Comparison of ENCODE assay signal across 1 cellular context in genomic region chr13:52669677-52670076, GRCh38.
TF ChIP-seq lines count a peak whose summit lies in the region.

No MANE protein-coding gene starts in this region.

TF ChIP-seq in GM23338, 12 proteins besides CTCF, POLR2A, EP300 and RAD21 (continued from another document):
- TF ChIP-seq, protein P1, sequence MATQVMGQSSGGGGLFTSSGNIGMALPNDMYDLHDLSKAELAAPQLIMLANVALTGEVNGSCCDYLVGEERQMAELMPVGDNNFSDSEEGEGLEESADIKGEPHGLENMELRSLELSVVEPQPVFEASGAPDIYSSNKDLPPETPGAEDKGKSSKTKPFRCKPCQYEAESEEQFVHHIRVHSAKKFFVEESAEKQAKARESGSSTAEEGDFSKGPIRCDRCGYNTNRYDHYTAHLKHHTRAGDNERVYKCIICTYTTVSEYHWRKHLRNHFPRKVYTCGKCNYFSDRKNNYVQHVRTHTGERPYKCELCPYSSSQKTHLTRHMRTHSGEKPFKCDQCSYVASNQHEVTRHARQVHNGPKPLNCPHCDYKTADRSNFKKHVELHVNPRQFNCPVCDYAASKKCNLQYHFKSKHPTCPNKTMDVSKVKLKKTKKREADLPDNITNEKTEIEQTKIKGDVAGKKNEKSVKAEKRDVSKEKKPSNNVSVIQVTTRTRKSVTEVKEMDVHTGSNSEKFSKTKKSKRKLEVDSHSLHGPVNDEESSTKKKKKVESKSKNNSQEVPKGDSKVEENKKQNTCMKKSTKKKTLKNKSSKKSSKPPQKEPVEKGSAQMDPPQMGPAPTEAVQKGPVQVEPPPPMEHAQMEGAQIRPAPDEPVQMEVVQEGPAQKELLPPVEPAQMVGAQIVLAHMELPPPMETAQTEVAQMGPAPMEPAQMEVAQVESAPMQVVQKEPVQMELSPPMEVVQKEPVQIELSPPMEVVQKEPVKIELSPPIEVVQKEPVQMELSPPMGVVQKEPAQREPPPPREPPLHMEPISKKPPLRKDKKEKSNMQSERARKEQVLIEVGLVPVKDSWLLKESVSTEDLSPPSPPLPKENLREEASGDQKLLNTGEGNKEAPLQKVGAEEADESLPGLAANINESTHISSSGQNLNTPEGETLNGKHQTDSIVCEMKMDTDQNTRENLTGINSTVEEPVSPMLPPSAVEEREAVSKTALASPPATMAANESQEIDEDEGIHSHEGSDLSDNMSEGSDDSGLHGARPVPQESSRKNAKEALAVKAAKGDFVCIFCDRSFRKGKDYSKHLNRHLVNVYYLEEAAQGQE (IDR thresholded peaks at IDR 0.05; ENCODE audit: unreplicated experiment): no peak
- no peak for TF ChIP-seq JUNB (IDR thresholded peaks at IDR 0.05; ENCODE audit: unreplicated experiment)
- TF ChIP-seq, protein P2, sequence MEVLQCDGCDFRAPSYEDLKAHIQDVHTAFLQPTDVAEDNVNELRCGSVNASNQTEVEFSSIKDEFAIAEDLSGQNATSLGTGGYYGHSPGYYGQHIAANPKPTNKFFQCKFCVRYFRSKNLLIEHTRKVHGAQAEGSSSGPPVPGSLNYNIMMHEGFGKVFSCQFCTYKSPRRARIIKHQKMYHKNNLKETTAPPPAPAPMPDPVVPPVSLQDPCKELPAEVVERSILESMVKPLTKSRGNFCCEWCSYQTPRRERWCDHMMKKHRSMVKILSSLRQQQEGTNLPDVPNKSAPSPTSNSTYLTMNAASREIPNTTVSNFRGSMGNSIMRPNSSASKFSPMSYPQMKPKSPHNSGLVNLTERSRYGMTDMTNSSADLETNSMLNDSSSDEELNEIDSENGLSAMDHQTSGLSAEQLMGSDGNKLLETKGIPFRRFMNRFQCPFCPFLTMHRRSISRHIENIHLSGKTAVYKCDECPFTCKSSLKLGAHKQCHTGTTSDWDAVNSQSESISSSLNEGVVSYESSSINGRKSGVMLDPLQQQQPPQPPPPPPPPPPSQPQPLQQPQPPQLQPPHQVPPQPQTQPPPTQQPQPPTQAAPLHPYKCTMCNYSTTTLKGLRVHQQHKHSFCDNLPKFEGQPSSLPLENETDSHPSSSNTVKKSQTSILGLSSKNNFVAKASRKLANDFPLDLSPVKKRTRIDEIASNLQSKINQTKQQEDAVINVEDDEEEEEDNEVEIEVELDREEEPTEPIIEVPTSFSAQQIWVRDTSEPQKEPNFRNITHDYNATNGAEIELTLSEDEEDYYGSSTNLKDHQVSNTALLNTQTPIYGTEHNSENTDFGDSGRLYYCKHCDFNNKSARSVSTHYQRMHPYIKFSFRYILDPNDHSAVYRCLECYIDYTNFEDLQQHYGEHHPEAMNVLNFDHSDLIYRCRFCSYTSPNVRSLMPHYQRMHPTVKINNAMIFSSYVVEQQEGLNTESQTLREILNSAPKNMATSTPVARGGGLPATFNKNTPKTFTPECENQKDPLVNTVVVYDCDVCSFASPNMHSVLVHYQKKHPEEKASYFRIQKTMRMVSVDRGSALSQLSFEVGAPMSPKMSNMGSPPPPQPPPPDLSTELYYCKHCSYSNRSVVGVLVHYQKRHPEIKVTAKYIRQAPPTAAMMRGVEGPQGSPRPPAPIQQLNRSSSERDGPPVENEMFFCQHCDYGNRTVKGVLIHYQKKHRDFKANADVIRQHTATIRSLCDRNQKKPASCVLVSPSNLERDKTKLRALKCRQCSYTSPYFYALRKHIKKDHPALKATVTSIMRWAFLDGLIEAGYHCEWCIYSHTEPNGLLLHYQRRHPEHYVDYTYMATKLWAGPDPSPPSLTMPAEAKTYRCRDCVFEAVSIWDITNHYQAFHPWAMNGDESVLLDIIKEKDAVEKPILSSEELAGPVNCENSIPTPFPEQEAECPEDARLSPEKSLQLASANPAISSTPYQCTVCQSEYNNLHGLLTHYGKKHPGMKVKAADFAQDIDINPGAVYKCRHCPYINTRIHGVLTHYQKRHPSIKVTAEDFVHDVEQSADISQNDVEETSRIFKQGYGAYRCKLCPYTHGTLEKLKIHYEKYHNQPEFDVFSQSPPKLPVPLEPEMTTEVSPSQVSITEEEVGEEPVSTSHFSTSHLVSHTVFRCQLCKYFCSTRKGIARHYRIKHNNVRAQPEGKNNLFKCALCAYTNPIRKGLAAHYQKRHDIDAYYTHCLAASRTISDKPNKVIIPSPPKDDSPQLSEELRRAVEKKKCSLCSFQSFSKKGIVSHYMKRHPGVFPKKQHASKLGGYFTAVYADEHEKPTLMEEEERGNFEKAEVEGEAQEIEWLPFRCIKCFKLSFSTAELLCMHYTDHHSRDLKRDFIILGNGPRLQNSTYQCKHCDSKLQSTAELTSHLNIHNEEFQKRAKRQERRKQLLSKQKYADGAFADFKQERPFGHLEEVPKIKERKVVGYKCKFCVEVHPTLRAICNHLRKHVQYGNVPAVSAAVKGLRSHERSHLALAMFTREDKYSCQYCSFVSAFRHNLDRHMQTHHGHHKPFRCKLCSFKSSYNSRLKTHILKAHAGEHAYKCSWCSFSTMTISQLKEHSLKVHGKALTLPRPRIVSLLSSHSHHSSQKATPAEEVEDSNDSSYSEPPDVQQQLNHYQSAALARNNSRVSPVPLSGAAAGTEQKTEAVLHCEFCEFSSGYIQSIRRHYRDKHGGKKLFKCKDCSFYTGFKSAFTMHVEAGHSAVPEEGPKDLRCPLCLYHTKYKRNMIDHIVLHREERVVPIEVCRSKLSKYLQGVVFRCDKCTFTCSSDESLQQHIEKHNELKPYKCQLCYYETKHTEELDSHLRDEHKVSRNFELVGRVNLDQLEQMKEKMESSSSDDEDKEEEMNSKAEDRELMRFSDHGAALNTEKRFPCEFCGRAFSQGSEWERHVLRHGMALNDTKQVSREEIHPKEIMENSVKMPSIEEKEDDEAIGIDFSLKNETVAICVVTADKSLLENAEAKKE (CRISPR knock-in tag; IDR thresholded peaks at IDR 0.05): no peak
- TF ChIP-seq EZH2 (IDR thresholded peaks at IDR 0.05; ENCODE audit: low read depth, unreplicated experiment): no peak
- no peak for TF ChIP-seq CREB1 (CRISPR knock-in tag; IDR thresholded peaks at IDR 0.05; ENCODE audit: low read depth)
